In genomic region chr14:92754956-92755355, GRCh38 we compare ENCODE assay signal across 18 cellular contexts. TPM values are rescaled to one million over a fixed set of nuclear protein-coding genes. Genes with fewer than 3 reads are reported as not detected.
DNase-seq lines count a peak whose midpoint lies in the region; ATAC-seq, FAIRE-seq and TF ChIP-seq lines count a peak whose summit lies in the region.
"Had no signal": no experiment of that assay in that cellular context is flagged by ENCODE, and none has a peak within 500 bp of the region (broad histone marks: within the 10 kb centered on the region; RNA-seq: fewer than 3 reads in every experiment).

No MANE protein-coding gene starts in this region.

- H3K27ac ChIP-seq in GM12878 (ENCODE audit: control insufficient read depth, insufficient read depth) (no peak overlapping the region), tibial nerve (no peak overlapping the region)
- H3K27ac ChIP-seq: BLaER1, psoas muscle, VCaP had no signal

- SMC1A ChIA-PET in GM12878 (lab: Charles Lee; ENCODE audit: uncharacterized antibody, unreplicated experiment) = interaction anchor here (1.1 to 2.7 kb wide), 4 partner anchors 11 to 40 kb away, joined by 3 to 19 read pairs (median 4); no protein-coding TSS in a partner anchor

- H3K36me3 ChIP-seq in Loucy (ENCODE audit: insufficient read depth, low read length) (no peaks in the 10 kb centered on the region), GM12878 (ENCODE audit: control insufficient read depth in 2 of 2, insufficient read depth in 2 of 2, low read length in 1 of 2) (no peaks in the 10 kb centered on the region), tibial nerve (no peaks in the 10 kb centered on the region)
- H3K36me3 ChIP-seq: BLaER1 had no signal

- H3K9me2 ChIP-seq in Loucy (replicated peaks; ENCODE audit: low read depth, low read length) = no peaks in the 10 kb centered on the region

- 100% methylated on average over 1 of the region's 1 CpG for WGBS in GM12878 (ENCODE audit: insufficient coverage, insufficient replicate concordance, low lambda C conversion rate, missing lambda C conversion rate)
- WGBS in tibial nerve, 2 donors = 80 to 82% methylated on average over 1 of the region's 1 CpG

- H3K4me2 ChIP-seq in Loucy (ENCODE audit: low read depth, low read length, poor library complexity, severe bottlenecking) = no peak overlapping the region
- H3K4me2 ChIP-seq in GM12878 (ENCODE audit: control insufficient read depth, insufficient read depth) = no peak overlapping the region
- H3K4me2 ChIP-seq: BLaER1 had no signal

- RAD21 ChIA-PET in GM12878 (lab: Charles Lee; ENCODE audit: unreplicated experiment) = interaction anchor here (0.8 kb wide), 1 partner anchor 37 kb away, joined by 3 read pairs; no protein-coding TSS in a partner anchor

- TF ChIP-seq RAD21 in GM12878 (IDR thresholded peaks at IDR 0.05; ENCODE audit: insufficient read depth, low read depth, low read length) = no peak

- H4K20me1 ChIP-seq in Loucy (ENCODE audit: insufficient read depth, low read length, poor library complexity, severe bottlenecking) (no peaks in the 10 kb centered on the region), GM12878 (ENCODE audit: control insufficient read depth, insufficient read depth) (no peaks in the 10 kb centered on the region)
- H4K20me1 ChIP-seq: BLaER1 had no signal

- H3K27me3 ChIP-seq in Loucy (ENCODE audit: insufficient read depth, low read length, poor library complexity, severe bottlenecking) (no peaks in the 10 kb centered on the region), GM12878 (replicated peaks in 1 of 2; ENCODE audit: control insufficient read depth in 2 of 2, insufficient read depth in 2 of 2, low read length in 1 of 2) (no peaks in the 10 kb centered on the region), tibial nerve (no peaks in the 10 kb centered on the region)
- H3K27me3 ChIP-seq: BLaER1 had no signal

- in situ Hi-C loops in GM12878 (cut with MboI) = loop anchor here (25.0 kb wide), 2 partner anchors 1207 to 1393 kb away; no protein-coding TSS in a partner anchor

- POLR2A ChIA-PET in GM12878 (lab: Charles Lee) = interaction anchor here (0.5 to 1.8 kb wide), 6 partner anchors 12 to 409 kb away, joined by 3 to 9 read pairs (median 4); no protein-coding TSS in a partner anchor

- H3K9ac ChIP-seq in Loucy (ENCODE audit: low read depth, low read length, poor library complexity, severe bottlenecking) = no peak overlapping the region
- no peak overlapping the region for H3K9ac ChIP-seq in GM12878 (ENCODE audit: control insufficient read depth, insufficient read depth, low read length)
- H3K9ac ChIP-seq: BLaER1 had no signal

- FAIRE-seq in GM12878 (lab: Jason Lieb, UNC) = no peak
- no peak for FAIRE-seq in H54 (lab: Jason Lieb, UNC)

- TF ChIP-seq CTCF in Loucy (conservative IDR thresholded peaks at IDR 0.05; ENCODE audit: low read length) (no peak), GM12878 (IDR thresholded peaks at IDR 0.05 in 2 of 3, conservative IDR thresholded peaks at IDR 0.05 in 1 of 3; ENCODE audit: control insufficient read depth in 2 of 3, extremely low read depth in 1 of 3, insufficient read depth in 1 of 3, low read depth in 3 of 3, low read length in 3 of 3) (no peak), tibial nerve (IDR thresholded peaks at IDR 0.05) (no peak)

- TF ChIP-seq EP300 in GM12878 (IDR thresholded peaks at IDR 0.05; ENCODE audit: borderline replicate concordance in 1 of 2, control insufficient read depth in 1 of 2, low read depth in 2 of 2, low read length in 2 of 2) = no peak
- no peak for TF ChIP-seq EP300 in tibial nerve (IDR thresholded peaks at IDR 0.05)

- no peak overlapping the region for H3K4me3 ChIP-seq in Loucy (ENCODE audit: low read length, poor library complexity, severe bottlenecking)
- no peak overlapping the region for H3K4me3 ChIP-seq in GM12878
- no peak overlapping the region for H3K4me3 ChIP-seq in tibial nerve
- H3K4me3 ChIP-seq: BLaER1, psoas muscle had no signal

- intact Hi-C loops in GM12878 (cut with micrococcal nuclease; ENCODE audit: unreplicated experiment) (no loop called here), left cardiac atrium (cut with DNase I) (no loop called here)

- H3K4me1 ChIP-seq in Loucy (ENCODE audit: insufficient read depth, low read length, poor library complexity, severe bottlenecking) = peaks cover 68% of the 10 kb centered on the region
- H3K4me1 ChIP-seq in GM12878 (ENCODE audit: control insufficient read depth, insufficient read depth, low read length) = peaks cover 32% of the 10 kb centered on the region
- H3K4me1 ChIP-seq in tibial nerve = no peaks in the 10 kb centered on the region
- H3K4me1 ChIP-seq: psoas muscle had no signal

- ATAC-seq in GM12878 (no peak), left cardiac atrium (no peak), HG03045 (IDR thresholded peaks at IDR 0.05; ENCODE audit: unreplicated experiment) (no peak)
- ATAC-seq: psoas muscle had no signal

- CTCF ChIA-PET in GM12878 (lab: Yijun Ruan, JAX) = interaction anchor here (1.0 kb wide), 1 partner anchor 29 kb away, joined by 4 read pairs; no protein-coding TSS in a partner anchor

- peak; percentile 5 for DNase-seq in COR-L47 (lab: John Stamatoyannopoulos, UW)
- DNase-seq in NCI-H510A (lab: John Stamatoyannopoulos, UW) = peak; percentile 54
- DNase-seq in GM12878 (ENCODE audit: low read depth, low spot score) = no peak
- DNase-seq in left cardiac atrium = no peak
- no peak for DNase-seq in tibial nerve (ENCODE audit: low spot score in 2 of 2)
- no peak for DNase-seq in H54 (ENCODE audit: insufficient read length, low spot score)
- DNase-seq: activated CD8-positive, alpha-beta memory T cell treated with anti-CD3 and anti-CD28 coated beads, Interleukin-2, amount 50 U/mL, for 48 hours; activated gamma-delta T cell; caudate nucleus; foreskin melanocyte; hypothalamus; psoas muscle; Right ventricle myocardium superior; substantia nigra had no signal

- no peak for TF ChIP-seq POLR2A in GM12878 (IDR thresholded peaks at IDR 0.05; ENCODE audit: low read depth, low read length)
- no peak for TF ChIP-seq POLR2A in tibial nerve (IDR thresholded peaks at IDR 0.05)
- TF ChIP-seq POLR2A in H54 (IDR thresholded peaks at IDR 0.05; ENCODE audit: low read depth, low read length) = no peak

- no peaks in the 10 kb centered on the region for H3K9me3 ChIP-seq in Loucy (ENCODE audit: insufficient read depth, low read depth, low read length)
- H3K9me3 ChIP-seq in GM12878 (replicated peaks; ENCODE audit: control insufficient read depth, insufficient read depth, low read length) = peaks cover 12% of the 10 kb centered on the region
- no peaks in the 10 kb centered on the region for H3K9me3 ChIP-seq in tibial nerve
- H3K9me3 ChIP-seq: psoas muscle had no signal

- H3K79me2 ChIP-seq in Loucy (ENCODE audit: insufficient read depth, low read length) (no peaks in the 10 kb centered on the region), GM12878 (ENCODE audit: control insufficient read depth, insufficient read depth, low read length) (no peaks in the 10 kb centered on the region)

- H2AFZ ChIP-seq in Loucy (ENCODE audit: low read length) (peak overlapping the region; percentile 47; the same call in 1 of the 2 replicates), GM12878 (ENCODE audit: control insufficient read depth, low read depth, low read length) (no peak overlapping the region)

- H3F3A ChIP-seq in Loucy (ENCODE audit: low read depth) = 0 out of 2 replicates have a peak, but pooled peaks cover 3% of the 10 kb centered on the region

- BruUV-seq in GM12878 (replicated peaks; lab: Mats Ljungman, UMichigan) = no TSS peak

TF ChIP-seq in GM12878, 131 proteins besides CTCF, POLR2A, EP300 and RAD21 (continues in another document):
- TF ChIP-seq ATF7 (IDR thresholded peaks at IDR 0.05; ENCODE audit: low read depth) (0 out of 2 replicates have a peak, but pooled peaks have one; percentile 9), SUZ12 (IDR thresholded peaks at IDR 0.05; ENCODE audit: unreplicated experiment) (no peak), IKZF2 (IDR thresholded peaks at IDR 0.05) (0 out of 4 replicates have a peak, but pooled peaks of 1 of the 2 experiments have one; percentile 10)

RNA-seq across cellular contexts. Expression of gene LGMN, which starts 6.5 kb away (rescaled TPM):
- total RNA-seq in GM12878 (2013; cell fraction: nucleolus; rRNA removed) = 344 and 379 TPM in 2 replicates
- total RNA-seq in GM12878 (2014; rRNA removed) (3.7 and 4.2 TPM in 2 replicates), GM12878 (2014; rRNA removed; fragmentation: Illumina TruSeq; extraction: Trizol) (2.6 and 3.4 TPM in 2 replicates), GM12878 (2021) (3.3 and 3.5 TPM in 2 replicates), left cardiac atrium (100 to 1,000 TPM in 1 of 2 donors, 10 to 100 TPM in 1; 89.7 to 119 TPM), tibial nerve (10 to 100 TPM; 61.8 to 77.3 (median 72.6) TPM)
- polyA plus RNA-seq in GM12878 (2011; ENCODE audit: low read depth) = 39.2 TPM
- polyA plus RNA-seq in GM12878 (2011; rRNA removed) (134 and 192 TPM in 2 replicates), GM12878 (2014; fragmentation: Illumina TruSeq; extraction: Trizol) (4.3 and 4.4 TPM in 2 replicates), GM12878 (2014; fragmentation: Nextera tagmentation; extraction: Ambion mirVana) (1 to 10 TPM in 1 of 2 experiments, under 1 TPM in 1; 0.71 to 1.1 TPM), GM12878 (2014; rRNA removed) (3.4 and 3.9 TPM in 2 replicates), GM12878 (2016; fragmentation: Nextera tagmentation; extraction: Ambion mirVana) (10 to 100 TPM; 11.1 to 11.3 TPM)
- 157 and 254 TPM in 2 replicates for polyA plus RNA-seq in GM12878 (2011; cell fraction: cytosol; rRNA removed)
- polyA plus RNA-seq in GM12878 (2011; cell fraction: nucleus; rRNA removed) = 130 and 231 TPM in 2 replicates
- 66.3 and 79.3 TPM in 2 replicates for polyA plus RNA-seq in GM12878 (2012)
- polyA minus RNA-seq in GM12878 (2011; rRNA and poly(A)+ RNA removed) = 119 and 127 TPM in 2 replicates
- polyA minus RNA-seq in GM12878 (2011; cell fraction: cytosol; rRNA and poly(A)+ RNA removed) = 25.0 and 25.4 TPM in 2 replicates
- 37.6 and 39.7 TPM in 2 replicates for polyA minus RNA-seq in GM12878 (2011; cell fraction: nucleus; rRNA and poly(A)+ RNA removed)

RNA-seq across cellular contexts. Expression of gene GOLGA5, which starts 39.1 kb away (rescaled TPM):
- total RNA-seq in GM12878 (2013; cell fraction: nucleolus; rRNA removed) = 28.4 and 31.3 TPM in 2 replicates
- total RNA-seq in GM12878 (2014; rRNA removed) = 15.6 and 18.6 TPM in 2 replicates
- total RNA-seq in GM12878 (2014; rRNA removed; fragmentation: Illumina TruSeq; extraction: Trizol) = 23.6 and 23.8 TPM in 2 replicates
- 16.0 and 16.5 TPM in 2 replicates for total RNA-seq in GM12878 (2021)
- 12.9 TPM for polyA plus RNA-seq in GM12878 (2011; ENCODE audit: low read depth)
- polyA plus RNA-seq in GM12878 (2011; rRNA removed) = 21.5 and 31.3 TPM in 2 replicates
- polyA plus RNA-seq in GM12878 (2011; cell fraction: cytosol; rRNA removed) = 10.0 and 11.8 TPM in 2 replicates
- 12.1 and 12.3 TPM in 2 replicates for polyA plus RNA-seq in GM12878 (2011; cell fraction: nucleus; rRNA removed)
- polyA plus RNA-seq in GM12878 (2012) = 18.0 and 20.7 TPM in 2 replicates
- polyA plus RNA-seq in GM12878 (2014; fragmentation: Illumina TruSeq; extraction: Trizol) = 25.8 and 31.6 TPM in 2 replicates
- 10 to 100 TPM; 10.9 to 13.9 TPM for polyA plus RNA-seq in GM12878 (2014; fragmentation: Nextera tagmentation; extraction: Ambion mirVana)
- polyA plus RNA-seq in GM12878 (2014; rRNA removed) = 15.5 and 17.9 TPM in 2 replicates
- polyA plus RNA-seq in GM12878 (2016; fragmentation: Nextera tagmentation; extraction: Ambion mirVana) = 10 to 100 TPM; 23.9 to 30.1 TPM
- polyA minus RNA-seq in GM12878 (2011; rRNA and poly(A)+ RNA removed) = 9.5 and 14.2 TPM in 2 replicates
- 7.3 and 9.5 TPM in 2 replicates for polyA minus RNA-seq in GM12878 (2011; cell fraction: cytosol; rRNA and poly(A)+ RNA removed)
- polyA minus RNA-seq in GM12878 (2011; cell fraction: nucleus; rRNA and poly(A)+ RNA removed) = 6.8 and 10.0 TPM in 2 replicates
- 10 to 100 TPM; 19.9 to 30.5 TPM for total RNA-seq in left cardiac atrium
- total RNA-seq in tibial nerve = 10 to 100 TPM; 30.3 to 36.7 (median 33.7) TPM

Comparison
In these comparisons a context has a peak if more than half of its experiments do, and no peak if none do; other contexts are left out.
1. DNase-seq: peak in COR-L47 (single experiment) and NCI-H510A (single experiment); none in GM12878 (single experiment), left cardiac atrium (single experiment), tibial nerve (0 of 2) and H54 (single experiment).